Comparison of ENCODE assay signal across 8 cellular contexts in the genomic region with DNA sequence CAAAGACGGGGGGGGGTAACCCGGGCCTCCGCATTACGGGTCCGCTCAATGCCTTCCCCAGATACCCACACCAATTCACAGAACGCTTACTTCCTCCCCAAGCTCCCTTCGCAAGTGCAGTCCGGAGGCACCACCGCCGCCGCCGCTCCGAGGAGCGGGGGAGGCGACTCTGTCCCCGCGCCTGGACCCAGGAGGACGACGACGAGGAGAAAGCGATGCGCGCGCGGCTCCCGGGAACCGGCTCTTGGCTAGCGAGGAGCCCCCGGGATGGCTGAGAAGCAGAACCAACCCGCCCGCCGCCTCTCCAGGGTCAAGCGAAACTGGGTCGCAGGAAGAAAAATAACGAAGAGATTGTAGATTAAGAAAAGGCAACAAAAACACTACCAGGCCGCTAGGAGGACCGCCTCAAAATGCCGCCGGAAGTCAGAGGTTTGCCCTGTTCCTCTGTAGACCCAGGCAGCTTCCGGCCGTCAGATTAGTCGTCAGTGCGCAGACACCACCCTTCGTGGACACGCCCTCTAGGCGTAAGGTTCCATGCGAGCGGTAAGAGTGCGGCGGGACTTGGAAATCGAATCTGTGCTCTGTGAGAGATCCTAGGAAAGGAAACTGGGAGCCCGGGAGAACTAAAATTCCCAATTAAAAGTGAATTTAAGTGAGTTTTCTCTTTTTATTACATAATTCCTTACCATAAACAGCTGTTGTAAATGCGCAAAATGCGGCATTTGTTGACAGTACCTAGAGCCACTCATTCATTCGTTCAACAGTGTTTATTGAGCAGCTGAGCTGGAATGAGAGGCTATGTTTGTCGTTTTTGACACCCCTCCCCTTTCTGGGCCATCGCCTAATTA. TPM values are rescaled to one million over a fixed set of nuclear protein-coding genes. Genes with fewer than 3 reads are reported as not detected.
DNase-seq lines count a peak whose midpoint lies in the region; ATAC-seq and TF ChIP-seq lines count a peak whose summit lies in the region.

A gene with protein sequence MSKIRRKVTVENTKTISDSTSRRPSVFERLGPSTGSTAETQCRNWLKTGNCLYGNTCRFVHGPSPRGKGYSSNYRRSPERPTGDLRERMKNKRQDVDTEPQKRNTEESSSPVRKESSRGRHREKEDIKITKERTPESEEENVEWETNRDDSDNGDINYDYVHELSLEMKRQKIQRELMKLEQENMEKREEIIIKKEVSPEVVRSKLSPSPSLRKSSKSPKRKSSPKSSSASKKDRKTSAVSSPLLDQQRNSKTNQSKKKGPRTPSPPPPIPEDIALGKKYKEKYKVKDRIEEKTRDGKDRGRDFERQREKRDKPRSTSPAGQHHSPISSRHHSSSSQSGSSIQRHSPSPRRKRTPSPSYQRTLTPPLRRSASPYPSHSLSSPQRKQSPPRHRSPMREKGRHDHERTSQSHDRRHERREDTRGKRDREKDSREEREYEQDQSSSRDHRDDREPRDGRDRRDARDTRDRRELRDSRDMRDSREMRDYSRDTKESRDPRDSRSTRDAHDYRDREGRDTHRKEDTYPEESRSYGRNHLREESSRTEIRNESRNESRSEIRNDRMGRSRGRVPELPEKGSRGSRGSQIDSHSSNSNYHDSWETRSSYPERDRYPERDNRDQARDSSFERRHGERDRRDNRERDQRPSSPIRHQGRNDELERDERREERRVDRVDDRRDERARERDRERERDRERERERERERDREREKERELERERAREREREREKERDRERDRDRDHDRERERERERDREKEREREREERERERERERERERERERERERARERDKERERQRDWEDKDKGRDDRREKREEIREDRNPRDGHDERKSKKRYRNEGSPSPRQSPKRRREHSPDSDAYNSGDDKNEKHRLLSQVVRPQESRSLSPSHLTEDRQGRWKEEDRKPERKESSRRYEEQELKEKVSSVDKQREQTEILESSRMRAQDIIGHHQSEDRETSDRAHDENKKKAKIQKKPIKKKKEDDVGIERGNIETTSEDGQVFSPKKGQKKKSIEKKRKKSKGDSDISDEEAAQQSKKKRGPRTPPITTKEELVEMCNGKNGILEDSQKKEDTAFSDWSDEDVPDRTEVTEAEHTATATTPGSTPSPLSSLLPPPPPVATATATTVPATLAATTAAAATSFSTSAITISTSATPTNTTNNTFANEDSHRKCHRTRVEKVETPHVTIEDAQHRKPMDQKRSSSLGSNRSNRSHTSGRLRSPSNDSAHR (N-terminal part only) (minus strand): TSS at position 433 of the 848 bp plus-strand sequence. CDS start 7,239 bp downstream, outside the sequence.

- DNase-seq in AG09319 (ENCODE audit: extremely low read depth, low read depth) = peak; percentile 84
- peak; percentile 93 for DNase-seq in NCI-H345 (lab: John Stamatoyannopoulos, UW)
- DNase-seq in activated B cell treated with CpG ODN at 0.5 μM for 24 hours = peak; percentile 76
- DNase-seq in caudate nucleus (lab: John Stamatoyannopoulos, UW) = peak; percentile 36 to 98 (median 90)
- peak; percentile 98 for DNase-seq in inferior parietal cortex (ENCODE audit: extremely low spot score)
- peak; percentile 98 for DNase-seq in spleen

- H3K27me3 ChIP-seq in spleen (replicated peaks in 1 of 7) = no peaks in the 10 kb centered on the region

- peaks cover 39% of the 10 kb centered on the region for H3K4me1 Mint-ChIP-seq in activated B cell treated with CpG ODN at 0.5 μM for 24 hours

- in situ Hi-C loops in GM18951 (cut with MboI; ENCODE audit: low sequenced_read_pairs, unreplicated experiment) = no loop called here

- WGBS in spleen, 5 donors = 0 to 1% (median 0%) methylated on average over 48 to 57 of the region's 57 CpGs

- H3K9me3 ChIP-seq in spleen = no peaks in the 10 kb centered on the region

- peaks cover 14% of the 10 kb centered on the region for H3K36me3 Mint-ChIP-seq in activated B cell treated with CpG ODN at 0.5 μM for 24 hours (ENCODE audit: low read depth)

- H3K4me3 ChIP-seq in spleen = peak within 1 kb of the TSS; percentile 50 to 74 (median 66)

- peak within 1 kb of the TSS; percentile 95 for H3K4me3 Mint-ChIP-seq in activated B cell treated with CpG ODN at 0.5 μM for 24 hours

- ATAC-seq in HG03196 (IDR thresholded peaks at IDR 0.05; ENCODE audit: unreplicated experiment) (peak; percentile 99), activated B cell treated with CpG ODN at 0.5 μM for 24 hours (ENCODE audit: low read depth) (peak; percentile 99)

- peaks cover 1% of the 10 kb centered on the region for H3K27me3 Mint-ChIP-seq in activated B cell treated with CpG ODN at 0.5 μM for 24 hours

- no peaks in the 10 kb centered on the region for H3K36me3 ChIP-seq in spleen

- H3K4me1 ChIP-seq in spleen = peaks cover 16 to 55% (median 35%) of the 10 kb centered on the region in 6 donors

- H3K9me3 Mint-ChIP-seq in activated B cell treated with CpG ODN at 0.5 μM for 24 hours = no peaks in the 10 kb centered on the region

- TF ChIP-seq CTCF in AG09319 (IDR thresholded peaks at IDR 0.05; ENCODE audit: low read depth, low read length) (peak; percentile 22), activated B cell treated with CpG ODN at 0.5 μM for 24 hours (IDR thresholded peaks at IDR 0.05) (no peak), spleen (IDR thresholded peaks at IDR 0.05 in 8 of 11, conservative IDR thresholded peaks at IDR 0.05 in 3 of 11) (peak; percentile 19 to 75 (median 59))

- H3K27ac ChIP-seq in caudate nucleus (ENCODE audit: low read depth, low read length) = peak within 1 kb of the TSS; percentile 92
- peak within 1 kb of the TSS; percentile 92 to 99 (median 98) for H3K27ac ChIP-seq in spleen

- CTCF ChIA-PET in activated B cell treated with CpG ODN at 0.5 μM for 24 hours (lab: Charles Lee) = interaction anchor here (1.1 to 1.5 kb wide), 2 partner anchors 73 to 270 kb away, joined by 3 read pairs; no protein-coding TSS in a partner anchor

- intact Hi-C loops in activated B cell treated with CpG ODN at 0.5 μM for 24 hours (cut with micrococcal nuclease) (loop anchor here (1.0 to 10.0 kb wide), 14 partner anchors 75 to 1478 kb away; a partner anchor contains a TSS), spleen (cut with DNase I; ENCODE audit: low total_unique reads) (no loop called here)

- POLR2A ChIA-PET in activated B cell treated with CpG ODN at 0.5 μM for 24 hours (lab: Charles Lee) = interaction anchor here (0.6 to 2.1 kb wide), 8 partner anchors 10 to 607 kb away, joined by 3 to 10 read pairs (median 6); a partner anchor contains a TSS

- peak within 1 kb of the TSS; percentile 96 for H3K27ac Mint-ChIP-seq in activated B cell treated with CpG ODN at 0.5 μM for 24 hours

- TF ChIP-seq POLR2A in GM18951 (IDR thresholded peaks at IDR 0.05; ENCODE audit: extremely low read depth, insufficient read depth, insufficient read length) (peak; percentile 85), spleen (IDR thresholded peaks at IDR 0.05) (peak in 1 of 3 donors; percentile 5)

RNA-seq across cellular contexts. Expression of the gene that starts here (rescaled TPM):
- total RNA-seq in activated B cell treated with CpG ODN at 0.5 μM for 24 hours (48.1 and 48.7 TPM in 2 replicates), spleen (10 to 100 TPM; 30.0 to 61.2 (median 43.3) TPM)
- 10 to 100 TPM in 1 of 3 donors, 1 to 10 TPM in 2; 7.9 to 10.8 (median 8.7) TPM for polyA plus RNA-seq in spleen

Comparison
In these comparisons a context has a peak if more than half of its experiments do, and no peak if none do; other contexts are left out.
1. Peak in every context shown above with its lines: DNase-seq, ATAC-seq, H3K4me3 ChIP-seq and H3K27ac ChIP-seq.